16 cellular contexts compared by ENCODE assay signal in the genomic region with DNA sequence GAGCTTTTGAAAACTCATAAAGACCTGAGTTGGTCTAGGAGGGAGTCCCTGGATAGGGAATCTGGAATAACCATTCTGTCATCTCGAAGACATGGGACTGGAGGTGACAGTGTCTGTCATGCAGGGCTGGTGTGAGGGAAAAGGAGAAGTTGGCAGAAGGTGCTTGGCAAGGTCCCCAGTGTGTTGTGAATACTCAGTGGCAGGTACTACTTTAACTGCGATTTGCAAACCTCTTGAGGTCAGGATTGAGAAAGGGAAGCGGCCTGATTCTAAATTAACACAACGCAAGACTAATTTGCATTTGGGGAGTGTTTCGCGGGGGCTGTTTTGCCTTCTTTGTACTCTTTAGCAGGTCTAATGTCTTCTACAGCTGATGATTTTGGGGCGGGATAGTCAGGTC.
DNase-seq lines count a peak whose midpoint lies in the region; ATAC-seq, FAIRE-seq and TF ChIP-seq lines count a peak whose summit lies in the region.
"Had no signal": no experiment of that assay in that cellular context is flagged by ENCODE, and none has a peak within 500 bp of the region (broad histone marks: within the 10 kb centered on the region; RNA-seq: fewer than 3 reads in every experiment).

No MANE protein-coding gene starts in this region.

- peaks cover 0 to 10% (median 0%) of the 10 kb centered on the region in 12 donors for H3K4me1 ChIP-seq in heart left ventricle
- H3K4me1 ChIP-seq: esophagus muscularis mucosa had no signal

- no peak overlapping the region for H3K4me3 ChIP-seq in heart left ventricle
- H3K4me3 ChIP-seq: esophagus muscularis mucosa had no signal

- no peaks in the 10 kb centered on the region for H3K9me3 ChIP-seq in heart left ventricle
- H3K9me3 ChIP-seq: esophagus muscularis mucosa had no signal

- FAIRE-seq in frontal cortex (lab: Jason Lieb, UNC): no peak
- FAIRE-seq: HTR-8/SVneo, keratinocyte had no signal

- H3K27ac ChIP-seq in heart left ventricle: no peak overlapping the region
- H3K27ac ChIP-seq: esophagus muscularis mucosa, VCaP had no signal

- no peak overlapping the region for H3K27ac Mint-ChIP-seq in activated naive CD4-positive, alpha-beta T cell treated with anti-CD3 and anti-CD28 coated beads, Interleukin-2, amount 50 U/mL, for 72 hours
- H3K27ac Mint-ChIP-seq: activated T-cell treated with anti-CD3 and anti-CD28 coated beads, Interleukin-2, amount 50 U/mL, for 72 hours; CD8-positive, alpha-beta T cell had no signal

- WGBS in heart left ventricle, 4 donors: 58 to 70% (median 64%) methylated on average over 7 of the region's 7 CpGs

- intact Hi-C loops in heart left ventricle (cut with DNase I): no loop called here

- ATAC-seq in GM18868 (IDR thresholded peaks at IDR 0.05; ENCODE audit: unreplicated experiment) (peak; percentile 39), GM21526 (IDR thresholded peaks at IDR 0.05; ENCODE audit: low FRiP score, unreplicated experiment) (peak; percentile 49), HG03095 (IDR thresholded peaks at IDR 0.05; ENCODE audit: unreplicated experiment) (peak; percentile 41), heart left ventricle (peak; percentile 67 to 94 (median 86))
- no peak for ATAC-seq in activated naive CD4-positive, alpha-beta T cell treated with anti-CD3 and anti-CD28 coated beads, Interleukin-2, amount 50 U/mL, for 72 hours
- ATAC-seq: activated T-cell treated with anti-CD3 and anti-CD28 coated beads, Interleukin-2, amount 50 U/mL, for 72 hours; CD8-positive, alpha-beta T cell had no signal

- no peaks in the 10 kb centered on the region for H3K9me3 Mint-ChIP-seq in activated naive CD4-positive, alpha-beta T cell treated with anti-CD3 and anti-CD28 coated beads, Interleukin-2, amount 50 U/mL, for 72 hours
- H3K9me3 Mint-ChIP-seq: activated T-cell treated with anti-CD3 and anti-CD28 coated beads, Interleukin-2, amount 50 U/mL, for 72 hours; CD8-positive, alpha-beta T cell had no signal

- TF ChIP-seq POLR2A in heart left ventricle (IDR thresholded peaks at IDR 0.05): no peak

- no peaks in the 10 kb centered on the region for H3K36me3 Mint-ChIP-seq in activated naive CD4-positive, alpha-beta T cell treated with anti-CD3 and anti-CD28 coated beads, Interleukin-2, amount 50 U/mL, for 72 hours
- H3K36me3 Mint-ChIP-seq: CD8-positive, alpha-beta T cell had no signal

- no peak for TF ChIP-seq CTCF in heart left ventricle (IDR thresholded peaks at IDR 0.05)

- H3K27me3 ChIP-seq in heart left ventricle: peaks cover 0 to 2% (median 0%) of the 10 kb centered on the region in 9 donors
- H3K27me3 ChIP-seq: esophagus muscularis mucosa had no signal

- peak in 3 of 5 donors; percentile 40 to 77 (median 72) for DNase-seq in heart left ventricle
- DNase-seq in frontal cortex (ENCODE audit: low spot score in 2 of 2): no peak
- DNase-seq in activated naive CD4-positive, alpha-beta T cell treated with anti-CD3 and anti-CD28 coated beads, Interleukin-2, amount 50 U/mL, for 72 hours (ENCODE audit: low spot score in 2 of 2): no peak
- DNase-seq in T1000 (lab: John Stamatoyannopoulos, UW): no peak
- no peak for DNase-seq in hippocampal formation (lab: John Stamatoyannopoulos, UW)
- DNase-seq: activated T-cell treated with anti-CD3 and anti-CD28 coated beads, Interleukin-2, amount 50 U/mL, for 72 hours; CD8-positive, alpha-beta T cell; NCI-H2029 treated with DMSO at 0.1 percent for 48 hours; occipital lobe had no signal

- H3K36me3 ChIP-seq in heart left ventricle: no peaks in the 10 kb centered on the region
- H3K36me3 ChIP-seq: esophagus muscularis mucosa had no signal

Comparison
In these comparisons a context has a peak if more than half of its experiments do, and no peak if none do; other contexts are left out.
1. ATAC-seq: peak in GM18868 (single experiment), GM21526 (single experiment), HG03095 (single experiment) and heart left ventricle (4 of 4); none in activated naive CD4-positive, alpha-beta T cell treated with anti-CD3 and anti-CD28 coated beads, Interleukin-2, amount 50 U/mL, for 72 hours (0 of 2).
2. DNase-seq: peak in heart left ventricle (3 of 5); none in frontal cortex (0 of 2), activated naive CD4-positive, alpha-beta T cell treated with anti-CD3 and anti-CD28 coated beads, Interleukin-2, amount 50 U/mL, for 72 hours (0 of 2), T1000 (single experiment) and hippocampal formation (0 of 2).